ENCODE assay signal across 1 cellular context in the genomic region with DNA sequence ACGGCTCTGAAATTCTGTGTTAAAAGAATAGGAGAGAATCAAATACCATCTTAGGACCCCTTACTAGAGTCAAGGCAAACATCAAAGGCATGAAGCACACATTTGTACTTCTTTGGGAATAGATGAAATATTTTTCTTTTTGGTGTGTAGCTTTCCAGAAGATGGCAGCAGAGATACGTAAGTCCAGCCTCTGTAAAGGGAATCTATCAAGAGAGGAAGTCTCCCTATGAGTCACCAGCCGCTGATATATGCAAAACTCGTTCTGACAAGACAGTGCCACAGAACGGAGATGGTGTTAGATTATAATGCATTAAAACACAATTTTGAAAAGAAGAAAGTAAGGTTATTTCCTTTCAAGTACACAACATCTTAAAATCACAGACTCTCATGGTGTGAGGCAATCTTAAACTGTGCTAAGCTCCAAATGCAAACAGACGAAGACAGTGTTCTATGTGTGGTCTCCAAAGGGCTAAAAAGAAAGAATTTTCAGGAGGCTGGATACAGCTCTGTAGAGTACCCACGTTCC.
TF ChIP-seq lines count a peak whose summit lies in the region.

No MANE protein-coding gene starts in this region.

TF ChIP-seq in GM12878, 131 proteins besides CTCF, POLR2A, EP300 and RAD21 (continued from another document):
- TF ChIP-seq, protein P1, sequence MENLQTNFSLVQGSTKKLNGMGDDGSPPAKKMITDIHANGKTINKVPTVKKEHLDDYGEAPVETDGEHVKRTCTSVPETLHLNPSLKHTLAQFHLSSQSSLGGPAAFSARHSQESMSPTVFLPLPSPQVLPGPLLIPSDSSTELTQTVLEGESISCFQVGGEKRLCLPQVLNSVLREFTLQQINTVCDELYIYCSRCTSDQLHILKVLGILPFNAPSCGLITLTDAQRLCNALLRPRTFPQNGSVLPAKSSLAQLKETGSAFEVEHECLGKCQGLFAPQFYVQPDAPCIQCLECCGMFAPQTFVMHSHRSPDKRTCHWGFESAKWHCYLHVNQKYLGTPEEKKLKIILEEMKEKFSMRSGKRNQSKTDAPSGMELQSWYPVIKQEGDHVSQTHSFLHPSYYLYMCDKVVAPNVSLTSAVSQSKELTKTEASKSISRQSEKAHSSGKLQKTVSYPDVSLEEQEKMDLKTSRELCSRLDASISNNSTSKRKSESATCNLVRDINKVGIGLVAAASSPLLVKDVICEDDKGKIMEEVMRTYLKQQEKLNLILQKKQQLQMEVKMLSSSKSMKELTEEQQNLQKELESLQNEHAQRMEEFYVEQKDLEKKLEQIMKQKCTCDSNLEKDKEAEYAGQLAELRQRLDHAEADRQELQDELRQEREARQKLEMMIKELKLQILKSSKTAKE (IDR thresholded peaks at IDR 0.05; ENCODE audit: low read depth, poor library complexity, severe bottlenecking) = no peak
- TF ChIP-seq ZZZ3 (IDR thresholded peaks at IDR 0.05; ENCODE audit: control insufficient read depth, insufficient read length, low read depth) (no peak), EED (IDR thresholded peaks at IDR 0.05; ENCODE audit: low read depth) (no peak), JUNB (IDR thresholded peaks at IDR 0.05) (peak; percentile 88), POU2F2 (IDR thresholded peaks at IDR 0.05; ENCODE audit: borderline replicate concordance, low read depth, low read length) (peak; percentile 98), CREM (IDR thresholded peaks at IDR 0.05; ENCODE audit: low read depth) (0 out of 2 replicates have a peak, but pooled peaks have one; percentile 15), ZBED1 (IDR thresholded peaks at IDR 0.05; ENCODE audit: borderline replicate concordance) (no peak), SREBF2 (IDR thresholded peaks at IDR 0.05; ENCODE audit: low read length) (no peak), MEF2A (IDR thresholded peaks at IDR 0.05; ENCODE audit: insufficient read depth, low read depth, low read length) (no peak), EZH2 (IDR thresholded peaks at IDR 0.05; ENCODE audit: borderline replicate concordance, control insufficient read depth, low read depth, low read length) (no peak), DPF2 (IDR thresholded peaks at IDR 0.05) (no peak), ZNF384 (IDR thresholded peaks at IDR 0.05; ENCODE audit: borderline replicate concordance, low read depth, low read length) (no peak), NBN (IDR thresholded peaks at IDR 0.05) (no peak), RUNX3 (IDR thresholded peaks at IDR 0.05; ENCODE audit: low read length) (0 out of 2 replicates have a peak, but pooled peaks have one; percentile 18), WRNIP1 (IDR thresholded peaks at IDR 0.05; ENCODE audit: borderline replicate concordance, low read depth, low read length) (no peak), SPI1 (IDR thresholded peaks at IDR 0.05; ENCODE audit: borderline replicate concordance, insufficient read depth, low read depth, low read length) (peak; percentile 83), NR2C1 (IDR thresholded peaks at IDR 0.05) (no peak), RELA (IDR thresholded peaks at IDR 0.05; ENCODE audit: borderline replicate concordance, partially characterized antibody) (no peak), MYB (IDR thresholded peaks at IDR 0.05; ENCODE audit: borderline replicate concordance, low read depth, low read length) (no peak), IRF4 (IDR thresholded peaks at IDR 0.05; ENCODE audit: low read depth, low read length) (peak; percentile 83), PML (IDR thresholded peaks at IDR 0.05; ENCODE audit: low read length) (no peak), SMC3 (IDR thresholded peaks at IDR 0.05; ENCODE audit: borderline replicate concordance, low read length) (peak; percentile 66; the same call in 1 of the 2 replicates), MYC (IDR thresholded peaks at IDR 0.05; ENCODE audit: insufficient read depth, insufficient read length, insufficient replicate concordance, low read length, severe bottlenecking) (no peak), NFIC (IDR thresholded peaks at IDR 0.05; ENCODE audit: low read depth, low read length) (no peak), CHD4 (IDR thresholded peaks at IDR 0.05) (no peak), ZNF622 (IDR thresholded peaks at IDR 0.05) (no peak), STAT3 (IDR thresholded peaks at IDR 0.05; ENCODE audit: low read depth, low read length) (no peak), ATF7 (IDR thresholded peaks at IDR 0.05; ENCODE audit: low read depth) (0 out of 2 replicates have a peak, but pooled peaks have one; percentile 16)
- TF ChIP-seq, protein P2, sequence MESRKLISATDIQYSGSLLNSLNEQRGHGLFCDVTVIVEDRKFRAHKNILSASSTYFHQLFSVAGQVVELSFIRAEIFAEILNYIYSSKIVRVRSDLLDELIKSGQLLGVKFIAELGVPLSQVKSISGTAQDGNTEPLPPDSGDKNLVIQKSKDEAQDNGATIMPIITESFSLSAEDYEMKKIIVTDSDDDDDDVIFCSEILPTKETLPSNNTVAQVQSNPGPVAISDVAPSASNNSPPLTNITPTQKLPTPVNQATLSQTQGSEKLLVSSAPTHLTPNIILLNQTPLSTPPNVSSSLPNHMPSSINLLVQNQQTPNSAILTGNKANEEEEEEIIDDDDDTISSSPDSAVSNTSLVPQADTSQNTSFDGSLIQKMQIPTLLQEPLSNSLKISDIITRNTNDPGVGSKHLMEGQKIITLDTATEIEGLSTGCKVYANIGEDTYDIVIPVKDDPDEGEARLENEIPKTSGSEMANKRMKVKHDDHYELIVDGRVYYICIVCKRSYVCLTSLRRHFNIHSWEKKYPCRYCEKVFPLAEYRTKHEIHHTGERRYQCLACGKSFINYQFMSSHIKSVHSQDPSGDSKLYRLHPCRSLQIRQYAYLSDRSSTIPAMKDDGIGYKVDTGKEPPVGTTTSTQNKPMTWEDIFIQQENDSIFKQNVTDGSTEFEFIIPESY (IDR thresholded peaks at IDR 0.05) = no peak
- TF ChIP-seq, protein P3, sequence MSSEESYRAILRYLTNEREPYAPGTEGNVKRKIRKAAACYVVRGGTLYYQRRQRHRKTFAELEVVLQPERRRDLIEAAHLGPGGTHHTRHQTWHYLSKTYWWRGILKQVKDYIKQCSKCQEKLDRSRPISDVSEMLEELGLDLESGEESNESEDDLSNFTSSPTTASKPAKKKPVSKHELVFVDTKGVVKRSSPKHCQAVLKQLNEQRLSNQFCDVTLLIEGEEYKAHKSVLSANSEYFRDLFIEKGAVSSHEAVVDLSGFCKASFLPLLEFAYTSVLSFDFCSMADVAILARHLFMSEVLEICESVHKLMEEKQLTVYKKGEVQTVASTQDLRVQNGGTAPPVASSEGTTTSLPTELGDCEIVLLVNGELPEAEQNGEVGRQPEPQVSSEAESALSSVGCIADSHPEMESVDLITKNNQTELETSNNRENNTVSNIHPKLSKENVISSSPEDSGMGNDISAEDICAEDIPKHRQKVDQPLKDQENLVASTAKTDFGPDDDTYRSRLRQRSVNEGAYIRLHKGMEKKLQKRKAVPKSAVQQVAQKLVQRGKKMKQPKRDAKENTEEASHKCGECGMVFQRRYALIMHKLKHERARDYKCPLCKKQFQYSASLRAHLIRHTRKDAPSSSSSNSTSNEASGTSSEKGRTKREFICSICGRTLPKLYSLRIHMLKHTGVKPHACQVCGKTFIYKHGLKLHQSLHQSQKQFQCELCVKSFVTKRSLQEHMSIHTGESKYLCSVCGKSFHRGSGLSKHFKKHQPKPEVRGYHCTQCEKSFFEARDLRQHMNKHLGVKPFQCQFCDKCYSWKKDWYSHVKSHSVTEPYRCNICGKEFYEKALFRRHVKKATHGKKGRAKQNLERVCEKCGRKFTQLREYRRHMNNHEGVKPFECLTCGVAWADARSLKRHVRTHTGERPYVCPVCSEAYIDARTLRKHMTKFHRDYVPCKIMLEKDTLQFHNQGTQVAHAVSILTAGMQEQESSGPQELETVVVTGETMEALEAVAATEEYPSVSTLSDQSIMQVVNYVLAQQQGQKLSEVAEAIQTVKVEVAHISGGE (CRISPR knock-in tag; IDR thresholded peaks at IDR 0.05) = no peak
- TF ChIP-seq, protein P4, sequence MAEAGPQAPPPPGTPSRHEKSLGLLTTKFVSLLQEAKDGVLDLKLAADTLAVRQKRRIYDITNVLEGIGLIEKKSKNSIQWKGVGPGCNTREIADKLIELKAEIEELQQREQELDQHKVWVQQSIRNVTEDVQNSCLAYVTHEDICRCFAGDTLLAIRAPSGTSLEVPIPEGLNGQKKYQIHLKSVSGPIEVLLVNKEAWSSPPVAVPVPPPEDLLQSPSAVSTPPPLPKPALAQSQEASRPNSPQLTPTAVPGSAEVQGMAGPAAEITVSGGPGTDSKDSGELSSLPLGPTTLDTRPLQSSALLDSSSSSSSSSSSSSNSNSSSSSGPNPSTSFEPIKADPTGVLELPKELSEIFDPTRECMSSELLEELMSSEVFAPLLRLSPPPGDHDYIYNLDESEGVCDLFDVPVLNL (IDR thresholded peaks at IDR 0.05; ENCODE audit: low read depth, low read length) = no peak
- TF ChIP-seq, protein P5, sequence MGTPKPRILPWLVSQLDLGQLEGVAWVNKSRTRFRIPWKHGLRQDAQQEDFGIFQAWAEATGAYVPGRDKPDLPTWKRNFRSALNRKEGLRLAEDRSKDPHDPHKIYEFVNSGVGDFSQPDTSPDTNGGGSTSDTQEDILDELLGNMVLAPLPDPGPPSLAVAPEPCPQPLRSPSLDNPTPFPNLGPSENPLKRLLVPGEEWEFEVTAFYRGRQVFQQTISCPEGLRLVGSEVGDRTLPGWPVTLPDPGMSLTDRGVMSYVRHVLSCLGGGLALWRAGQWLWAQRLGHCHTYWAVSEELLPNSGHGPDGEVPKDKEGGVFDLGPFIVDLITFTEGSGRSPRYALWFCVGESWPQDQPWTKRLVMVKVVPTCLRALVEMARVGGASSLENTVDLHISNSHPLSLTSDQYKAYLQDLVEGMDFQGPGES (IDR thresholded peaks at IDR 0.05) = no peak
- TF ChIP-seq, protein P6, sequence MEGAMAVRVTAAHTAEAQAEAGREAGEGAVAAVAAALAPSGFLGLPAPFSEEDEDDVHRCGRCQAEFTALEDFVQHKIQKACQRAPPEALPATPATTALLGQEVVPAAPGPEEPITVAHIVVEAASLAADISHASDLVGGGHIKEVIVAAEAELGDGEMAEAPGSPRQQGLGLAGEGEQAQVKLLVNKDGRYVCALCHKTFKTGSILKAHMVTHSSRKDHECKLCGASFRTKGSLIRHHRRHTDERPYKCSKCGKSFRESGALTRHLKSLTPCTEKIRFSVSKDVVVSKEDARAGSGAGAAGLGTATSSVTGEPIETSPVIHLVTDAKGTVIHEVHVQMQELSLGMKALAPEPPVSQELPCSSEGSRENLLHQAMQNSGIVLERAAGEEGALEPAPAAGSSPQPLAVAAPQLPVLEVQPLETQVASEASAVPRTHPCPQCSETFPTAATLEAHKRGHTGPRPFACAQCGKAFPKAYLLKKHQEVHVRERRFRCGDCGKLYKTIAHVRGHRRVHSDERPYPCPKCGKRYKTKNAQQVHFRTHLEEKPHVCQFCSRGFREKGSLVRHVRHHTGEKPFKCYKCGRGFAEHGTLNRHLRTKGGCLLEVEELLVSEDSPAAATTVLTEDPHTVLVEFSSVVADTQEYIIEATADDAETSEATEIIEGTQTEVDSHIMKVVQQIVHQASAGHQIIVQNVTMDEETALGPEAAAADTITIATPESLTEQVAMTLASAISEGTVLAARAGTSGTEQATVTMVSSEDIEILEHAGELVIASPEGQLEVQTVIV (IDR thresholded peaks at IDR 0.05; ENCODE audit: borderline replicate concordance, partially characterized antibody) = no peak
- TF ChIP-seq, protein P7, sequence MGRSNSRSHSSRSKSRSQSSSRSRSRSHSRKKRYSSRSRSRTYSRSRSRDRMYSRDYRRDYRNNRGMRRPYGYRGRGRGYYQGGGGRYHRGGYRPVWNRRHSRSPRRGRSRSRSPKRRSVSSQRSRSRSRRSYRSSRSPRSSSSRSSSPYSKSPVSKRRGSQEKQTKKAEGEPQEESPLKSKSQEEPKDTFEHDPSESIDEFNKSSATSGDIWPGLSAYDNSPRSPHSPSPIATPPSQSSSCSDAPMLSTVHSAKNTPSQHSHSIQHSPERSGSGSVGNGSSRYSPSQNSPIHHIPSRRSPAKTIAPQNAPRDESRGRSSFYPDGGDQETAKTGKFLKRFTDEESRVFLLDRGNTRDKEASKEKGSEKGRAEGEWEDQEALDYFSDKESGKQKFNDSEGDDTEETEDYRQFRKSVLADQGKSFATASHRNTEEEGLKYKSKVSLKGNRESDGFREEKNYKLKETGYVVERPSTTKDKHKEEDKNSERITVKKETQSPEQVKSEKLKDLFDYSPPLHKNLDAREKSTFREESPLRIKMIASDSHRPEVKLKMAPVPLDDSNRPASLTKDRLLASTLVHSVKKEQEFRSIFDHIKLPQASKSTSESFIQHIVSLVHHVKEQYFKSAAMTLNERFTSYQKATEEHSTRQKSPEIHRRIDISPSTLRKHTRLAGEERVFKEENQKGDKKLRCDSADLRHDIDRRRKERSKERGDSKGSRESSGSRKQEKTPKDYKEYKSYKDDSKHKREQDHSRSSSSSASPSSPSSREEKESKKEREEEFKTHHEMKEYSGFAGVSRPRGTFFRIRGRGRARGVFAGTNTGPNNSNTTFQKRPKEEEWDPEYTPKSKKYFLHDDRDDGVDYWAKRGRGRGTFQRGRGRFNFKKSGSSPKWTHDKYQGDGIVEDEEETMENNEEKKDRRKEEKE (IDR thresholded peaks at IDR 0.05) = no peak
- TF ChIP-seq, protein P8, sequence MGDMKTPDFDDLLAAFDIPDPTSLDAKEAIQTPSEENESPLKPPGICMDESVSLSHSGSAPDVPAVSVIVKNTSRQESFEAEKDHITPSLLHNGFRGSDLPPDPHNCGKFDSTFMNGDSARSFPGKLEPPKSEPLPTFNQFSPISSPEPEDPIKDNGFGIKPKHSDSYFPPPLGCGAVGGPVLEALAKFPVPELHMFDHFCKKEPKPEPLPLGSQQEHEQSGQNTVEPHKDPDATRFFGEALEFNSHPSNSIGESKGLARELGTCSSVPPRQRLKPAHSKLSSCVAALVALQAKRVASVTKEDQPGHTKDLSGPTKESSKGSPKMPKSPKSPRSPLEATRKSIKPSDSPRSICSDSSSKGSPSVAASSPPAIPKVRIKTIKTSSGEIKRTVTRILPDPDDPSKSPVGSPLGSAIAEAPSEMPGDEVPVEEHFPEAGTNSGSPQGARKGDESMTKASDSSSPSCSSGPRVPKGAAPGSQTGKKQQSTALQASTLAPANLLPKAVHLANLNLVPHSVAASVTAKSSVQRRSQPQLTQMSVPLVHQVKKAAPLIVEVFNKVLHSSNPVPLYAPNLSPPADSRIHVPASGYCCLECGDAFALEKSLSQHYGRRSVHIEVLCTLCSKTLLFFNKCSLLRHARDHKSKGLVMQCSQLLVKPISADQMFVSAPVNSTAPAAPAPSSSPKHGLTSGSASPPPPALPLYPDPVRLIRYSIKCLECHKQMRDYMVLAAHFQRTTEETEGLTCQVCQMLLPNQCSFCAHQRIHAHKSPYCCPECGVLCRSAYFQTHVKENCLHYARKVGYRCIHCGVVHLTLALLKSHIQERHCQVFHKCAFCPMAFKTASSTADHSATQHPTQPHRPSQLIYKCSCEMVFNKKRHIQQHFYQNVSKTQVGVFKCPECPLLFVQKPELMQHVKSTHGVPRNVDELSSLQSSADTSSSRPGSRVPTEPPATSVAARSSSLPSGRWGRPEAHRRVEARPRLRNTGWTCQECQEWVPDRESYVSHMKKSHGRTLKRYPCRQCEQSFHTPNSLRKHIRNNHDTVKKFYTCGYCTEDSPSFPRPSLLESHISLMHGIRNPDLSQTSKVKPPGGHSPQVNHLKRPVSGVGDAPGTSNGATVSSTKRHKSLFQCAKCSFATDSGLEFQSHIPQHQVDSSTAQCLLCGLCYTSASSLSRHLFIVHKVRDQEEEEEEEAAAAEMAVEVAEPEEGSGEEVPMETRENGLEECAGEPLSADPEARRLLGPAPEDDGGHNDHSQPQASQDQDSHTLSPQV (IDR thresholded peaks at IDR 0.05) = no peak
